ENCODE assay signal across 1 cellular context in genomic region chr17:31515226-31515759, GRCh38.
TF ChIP-seq lines count a peak whose summit lies in the region.

No MANE protein-coding gene starts in this region.

TF ChIP-seq in HepG2, 621 proteins besides CTCF, POLR2A, EP300 and RAD21 (continued from another document):
- no peak for TF ChIP-seq TERF1 (CRISPR knock-in tag; IDR thresholded peaks at IDR 0.05)
- TF ChIP-seq ZNF761 (CRISPR knock-in tag; conservative IDR thresholded peaks at IDR 0.05), result no peak
- TF ChIP-seq REXO4 (CRISPR knock-in tag; IDR thresholded peaks at IDR 0.05; ENCODE audit: borderline replicate concordance), result no peak
- TF ChIP-seq ZNF570 (CRISPR knock-in tag; IDR thresholded peaks at IDR 0.05; ENCODE audit: borderline replicate concordance), result no peak
- TF ChIP-seq SALL2 (CRISPR knock-in tag; IDR thresholded peaks at IDR 0.05), result no peak
- no peak for TF ChIP-seq ZBTB21 (CRISPR knock-in tag; IDR thresholded peaks at IDR 0.05)
- TF ChIP-seq ZNF224 (CRISPR knock-in tag; IDR thresholded peaks at IDR 0.05), result no peak
- TF ChIP-seq IKZF4 (CRISPR knock-in tag; IDR thresholded peaks at IDR 0.05; ENCODE audit: borderline replicate concordance, low read depth, not compliant biosample characterization), result no peak
- TF ChIP-seq, protein P1, sequence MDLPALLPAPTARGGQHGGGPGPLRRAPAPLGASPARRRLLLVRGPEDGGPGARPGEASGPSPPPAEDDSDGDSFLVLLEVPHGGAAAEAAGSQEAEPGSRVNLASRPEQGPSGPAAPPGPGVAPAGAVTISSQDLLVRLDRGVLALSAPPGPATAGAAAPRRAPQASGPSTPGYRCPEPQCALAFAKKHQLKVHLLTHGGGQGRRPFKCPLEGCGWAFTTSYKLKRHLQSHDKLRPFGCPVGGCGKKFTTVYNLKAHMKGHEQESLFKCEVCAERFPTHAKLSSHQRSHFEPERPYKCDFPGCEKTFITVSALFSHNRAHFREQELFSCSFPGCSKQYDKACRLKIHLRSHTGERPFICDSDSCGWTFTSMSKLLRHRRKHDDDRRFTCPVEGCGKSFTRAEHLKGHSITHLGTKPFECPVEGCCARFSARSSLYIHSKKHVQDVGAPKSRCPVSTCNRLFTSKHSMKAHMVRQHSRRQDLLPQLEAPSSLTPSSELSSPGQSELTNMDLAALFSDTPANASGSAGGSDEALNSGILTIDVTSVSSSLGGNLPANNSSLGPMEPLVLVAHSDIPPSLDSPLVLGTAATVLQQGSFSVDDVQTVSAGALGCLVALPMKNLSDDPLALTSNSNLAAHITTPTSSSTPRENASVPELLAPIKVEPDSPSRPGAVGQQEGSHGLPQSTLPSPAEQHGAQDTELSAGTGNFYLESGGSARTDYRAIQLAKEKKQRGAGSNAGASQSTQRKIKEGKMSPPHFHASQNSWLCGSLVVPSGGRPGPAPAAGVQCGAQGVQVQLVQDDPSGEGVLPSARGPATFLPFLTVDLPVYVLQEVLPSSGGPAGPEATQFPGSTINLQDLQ (CRISPR knock-in tag; IDR thresholded peaks at IDR 0.05), result no peak
- no peak for TF ChIP-seq TEAD3 (CRISPR knock-in tag; optimal IDR thresholded peaks at IDR 0.05; ENCODE audit: borderline replicate concordance)
